25 cellular contexts compared by ENCODE assay signal in genomic region chr1:197388801-197389200, GRCh38.
"Had no signal": no experiment of that assay in that cellular context is flagged by ENCODE, and none has a peak within 500 bp of the region (broad histone marks: within the 10 kb centered on the region; RNA-seq: fewer than 3 reads in every experiment).

No MANE protein-coding gene starts in this region.

- ATAC-seq: activated CD4-positive, CD25-positive, alpha-beta regulatory T cell treated with anti-CD3 and anti-CD28 coated beads, Interleukin-2, amount 50 U/mL, for 24 hours; activated CD8-positive, alpha-beta T cell treated with anti-CD3 and anti-CD28 coated beads for 36 hours; K562; SK-N-SH treated with all-trans-retinoic acid at 6 μM for 48 hours had no signal

- H3K4me3 ChIP-seq: adrenal gland, ascending aorta, cardiac muscle cell, K562, Peyer's patch, SJSA1 had no signal

- DNase-seq: activated CD4-positive, alpha-beta T cell treated with anti-CD3 and anti-CD28 coated beads for 4 hours; activated CD8-positive, alpha-beta memory T cell treated with anti-CD3 and anti-CD28 coated beads, Interleukin-2, amount 50 U/mL, for 4 hours; activated CD8-positive, alpha-beta T cell treated with anti-CD3 and anti-CD28 coated beads for 36 hours; activated naive CD4-positive, alpha-beta T cell treated with anti-CD3 and anti-CD28 coated beads, Interleukin-2, amount 50 U/mL, for 16 hours; activated naive CD8-positive, alpha-beta T cell treated with anti-CD3 and anti-CD28 coated beads, Interleukin-2, amount 10 ng/mL, durations not matched to agents 7 days and 5 days; adrenal gland; cerebellar nuclear complex; Kasumi-1; NCI-H1092; NCI-H1417; NCI-H1930; NCI-H2171; NCI-H2227 treated with DMSO at 0.1 percent for 48 hours; NCI-H510A treated with DMSO at 0.1 percent for 48 hours; NCI-H69; NK-92 treated with Interleukin-12 subunit alpha and Interleukin-12 subunit beta, amount 100 ng/mL, for 24 hours; Peyer's patch; SHP77; SW 1271 had no signal
